Comparison of ENCODE assay signal across 1 cellular context in genomic region chr3:142875583-142876207, GRCh38.
TF ChIP-seq lines count a peak whose summit lies in the region.

No MANE protein-coding gene starts in this region.

TF ChIP-seq in K562, 482 proteins besides CTCF, POLR2A, EP300 and RAD21 (continued from another document):
- TF ChIP-seq ZBTB49 (CRISPR knock-in tag; IDR thresholded peaks at IDR 0.05; ENCODE audit: borderline replicate concordance) (no peak), HDAC1 (IDR thresholded peaks at IDR 0.05) (no peak), SUPT5H (IDR thresholded peaks at IDR 0.05) (no peak), HNRNPLL (IDR thresholded peaks at IDR 0.05; ENCODE audit: low read depth, low read length, poor library complexity, severe bottlenecking) (no peak), FOXA1 (IDR thresholded peaks at IDR 0.05; ENCODE audit: borderline replicate concordance) (no peak), ZNF23 (CRISPR knock-in tag; IDR thresholded peaks at IDR 0.05) (no peak)
